Comparison of ENCODE assay signal across 23 cellular contexts in genomic region chr1:42904437-42904836, GRCh38.
"Had no signal": no experiment of that assay in that cellular context is flagged by ENCODE, and none has a peak within 500 bp of the region (broad histone marks: within the 10 kb centered on the region; RNA-seq: fewer than 3 reads in every experiment).

No MANE protein-coding gene starts in this region.

- H3K9me3 ChIP-seq: gastrocnemius medialis, left lung, psoas muscle, sigmoid colon, thyroid gland had no signal

- H3K27ac Mint-ChIP-seq: naive thymus-derived CD4-positive, alpha-beta T cell; nephron; neural progenitor cell; stimulated activated effector memory CD8-positive, alpha-beta T cell treated with anti-CD3 and anti-CD28 coated beads, Interleukin-12 subunit alpha, Interleukin-12 subunit beta, amount 100 ng/mL, for 72 hours had no signal

- H3K27me3 ChIP-seq: dorsolateral prefrontal cortex, left lung, neural progenitor cell, sigmoid colon, thyroid gland had no signal

- H3K4me3 ChIP-seq: dorsolateral prefrontal cortex, gastrocnemius medialis, left lung, neural progenitor cell, psoas muscle, sigmoid colon, stomach, thyroid gland had no signal

- H3K9me3 Mint-ChIP-seq: stimulated activated effector memory CD8-positive, alpha-beta T cell treated with anti-CD3 and anti-CD28 coated beads, Interleukin-12 subunit alpha, Interleukin-12 subunit beta, amount 100 ng/mL, for 72 hours had no signal

- H3K9ac ChIP-seq: neural progenitor cell had no signal

- DNase-seq: dorsolateral prefrontal cortex; effector CD4-positive, alpha-beta T cell; foreskin fibroblast; gastrocnemius medialis; head of caudate nucleus; left lung; mesenchymal stem cell; midbrain; naive thymus-derived CD4-positive, alpha-beta T cell; psoas muscle; right cardiac atrium; sigmoid colon; stimulated activated CD4-positive, alpha-beta T cell treated with anti-CD3 and anti-CD28 coated beads, Interleukin-2, amount 100 ng/mL, for 24 hours; stimulated activated CD4-positive, alpha-beta T cell treated with anti-CD3 and anti-CD28 coated beads, Interleukin-4, amount 100 ng/mL, for 24 hours; stimulated activated naive CD4-positive, alpha-beta T cell treated with Interleukin-2 at 50 U/mL for 16 hours; stomach; thyroid gland had no signal

- H3K4me1 ChIP-seq: gastrocnemius medialis, left lung, psoas muscle, sigmoid colon, stomach, thyroid gland had no signal

- H3K27ac ChIP-seq: dorsolateral prefrontal cortex, epithelial cell of prostate, gastrocnemius medialis, left lung, neural progenitor cell, psoas muscle, sigmoid colon, stomach, thyroid gland had no signal

- H3K4me3 Mint-ChIP-seq: naive thymus-derived CD4-positive, alpha-beta T cell; nephron; neural progenitor cell; stimulated activated effector memory CD8-positive, alpha-beta T cell treated with anti-CD3 and anti-CD28 coated beads, Interleukin-12 subunit alpha, Interleukin-12 subunit beta, amount 100 ng/mL, for 72 hours had no signal

- H3K36me3 ChIP-seq: gastrocnemius medialis, left lung, neural progenitor cell, sigmoid colon, stomach, thyroid gland had no signal

- H3K4me1 Mint-ChIP-seq: naive thymus-derived CD4-positive, alpha-beta T cell; nephron; neural progenitor cell; stimulated activated effector memory CD8-positive, alpha-beta T cell treated with anti-CD3 and anti-CD28 coated beads, Interleukin-12 subunit alpha, Interleukin-12 subunit beta, amount 100 ng/mL, for 72 hours had no signal

- H3K36me3 Mint-ChIP-seq: neural progenitor cell; stimulated activated effector memory CD8-positive, alpha-beta T cell treated with anti-CD3 and anti-CD28 coated beads, Interleukin-12 subunit alpha, Interleukin-12 subunit beta, amount 100 ng/mL, for 72 hours had no signal

- FAIRE-seq: colon, keratinocyte had no signal

- H3K4me2 ChIP-seq: neural progenitor cell had no signal
